Comparison of ENCODE assay signal across 13 cellular contexts in the genomic region with DNA sequence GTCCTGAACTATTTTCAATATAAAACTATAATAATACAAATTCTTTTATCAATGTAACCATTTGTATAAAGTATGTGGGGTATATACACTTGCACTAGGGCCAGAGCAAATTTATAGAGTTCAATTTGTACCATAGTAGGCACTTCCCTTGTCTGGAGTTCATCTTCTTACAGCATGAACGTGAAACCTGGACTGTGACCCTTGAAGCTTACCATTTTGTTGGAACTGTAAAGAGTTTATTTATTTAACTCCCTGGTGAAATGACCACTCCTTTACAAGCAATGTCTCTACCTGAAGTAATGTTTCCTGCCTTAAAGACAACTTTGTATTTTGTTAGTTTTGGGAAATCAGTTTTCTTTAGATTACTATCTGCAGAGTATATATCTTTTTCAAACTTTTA.
DNase-seq lines count a peak whose midpoint lies in the region; ATAC-seq, FAIRE-seq and TF ChIP-seq lines count a peak whose summit lies in the region.
"Had no signal": no experiment of that assay in that cellular context is flagged by ENCODE, and none has a peak within 500 bp of the region (broad histone marks: within the 10 kb centered on the region; RNA-seq: fewer than 3 reads in every experiment).

No MANE protein-coding gene starts in this region.

- DNase-seq in DMS53 (lab: John Stamatoyannopoulos, UW), result peak; percentile 25
- no peak for DNase-seq in DMS53 treated with DMSO at 0.1 percent for 48 hours (lab: John Stamatoyannopoulos, UW; ENCODE audit: unreplicated experiment)
- DNase-seq in left colon, result no peak
- DNase-seq in small intestine, result peak; percentile 80
- no peak for DNase-seq in left ventricle myocardium inferior
- no peak for DNase-seq in NCI-H1105 treated with DMSO at 0.1 percent for 48 hours (lab: John Stamatoyannopoulos, UW)
- DNase-seq in stimulated activated naive CD4-positive, alpha-beta T cell treated with Interleukin-2 at 50 U/mL for 16 hours (lab: John Stamatoyannopoulos, UW), result no peak
- DNase-seq: CD8-positive, alpha-beta T cell; COR-L47; HCEC 1CT had no signal

- intact Hi-C loops in left colon (cut with DNase I, micrococcal nuclease), result no loop called here
- intact Hi-C loops in left ventricle myocardium inferior (cut with micrococcal nuclease), result no loop called here

- TF ChIP-seq CTCF in VCaP (conservative IDR thresholded peaks at IDR 0.05), result no peak
- no peak for TF ChIP-seq CTCF in left ventricle myocardium inferior (IDR thresholded peaks at IDR 0.05; ENCODE audit: borderline replicate concordance)

- H3K27me3 ChIP-seq in small intestine (ENCODE audit: control insufficient read depth in 2 of 2, insufficient read depth in 2 of 2, low read length in 2 of 2), result no peaks in the 10 kb centered on the region
- no peaks in the 10 kb centered on the region for H3K27me3 ChIP-seq in left ventricle myocardium inferior (ENCODE audit: low read depth)

- 16 to 46% (median 45%) methylated on average over 1 of the region's 1 CpG for WGBS in small intestine, 3 donors

- FAIRE-seq in small intestine (lab: Jason Lieb, UNC), result peak; percentile 91
- FAIRE-seq: GM18507 had no signal

- ATAC-seq in left colon, result peak; percentile 97
- ATAC-seq: CD8-positive, alpha-beta T cell had no signal

- no peaks in the 10 kb centered on the region for H3K36me3 ChIP-seq in small intestine (ENCODE audit: control insufficient read depth in 2 of 2, insufficient read depth in 2 of 2, low read length in 2 of 2)
- no peaks in the 10 kb centered on the region for H3K36me3 ChIP-seq in left ventricle myocardium inferior

- no peaks in the 10 kb centered on the region for H3K9me3 ChIP-seq in small intestine (ENCODE audit: control insufficient read depth, low read depth)
- H3K9me3 ChIP-seq in left ventricle myocardium inferior (replicated peaks), result no peaks in the 10 kb centered on the region

- no peaks in the 10 kb centered on the region for H3K4me1 ChIP-seq in small intestine (ENCODE audit: control insufficient read depth in 2 of 2, insufficient read depth in 1 of 2, low read depth in 1 of 2, low read length in 1 of 2)
- no peaks in the 10 kb centered on the region for H3K4me1 ChIP-seq in left ventricle myocardium inferior

- H3K27ac ChIP-seq in VCaP (peak overlapping the region; percentile 50; the same call in 1 of the 2 replicates), small intestine (ENCODE audit: low read depth in 1 of 2, low read length in 1 of 2) (no peak overlapping the region), left ventricle myocardium inferior (replicated peaks) (no peak overlapping the region)
- H3K27ac ChIP-seq: 22Rv1 had no signal

- H3K4me3 ChIP-seq in small intestine (ENCODE audit: low read depth in 1 of 2, low read length in 2 of 2) (no peak overlapping the region), left ventricle myocardium inferior (no peak overlapping the region)

Comparison
In these comparisons a context has a peak if more than half of its experiments do, and no peak if none do; other contexts are left out.
1. DNase-seq: peak in DMS53 (single experiment) and small intestine (single experiment); none in DMS53 treated with DMSO at 0.1 percent for 48 hours (single experiment), left colon (0 of 2), left ventricle myocardium inferior (single experiment), NCI-H1105 treated with DMSO at 0.1 percent for 48 hours (single experiment) and stimulated activated naive CD4-positive, alpha-beta T cell treated with Interleukin-2 at 50 U/mL for 16 hours (single experiment).